26 cellular contexts compared by ENCODE assay signal in genomic region chr3:104768886-104769285, GRCh38.
"Had no signal": no experiment of that assay in that cellular context is flagged by ENCODE, and none has a peak within 500 bp of the region (broad histone marks: within the 10 kb centered on the region; RNA-seq: fewer than 3 reads in every experiment).

No MANE protein-coding gene starts in this region.

- DNase-seq: activated CD4-positive, alpha-beta memory T cell treated with anti-CD3 and anti-CD28 coated beads for 36 hours; activated CD4-positive, alpha-beta T cell treated with anti-CD3 and anti-CD28 coated beads for 48 hours; activated effector memory CD4-positive, alpha-beta T cell treated with Interleukin-2 at 50 U/mL for 16 hours; activated naive CD4-positive, alpha-beta T cell treated with anti-CD3 and anti-CD28 coated beads for 36 hours; activated naive CD8-positive, alpha-beta T cell treated with anti-CD3 and anti-CD28 coated beads, Interleukin-2, amount 10 ng/mL, durations not matched to agents 7 days and 5 days; activated T-cell treated with anti-CD3 and anti-CD28 coated beads, Interleukin-2, amount 50 U/mL, for 72 hours; amniotic stem cell; effector CD4-positive, alpha-beta T cell; erythroblast; foreskin melanocyte; glutamatergic neuron; hippocampal formation; left ventricle myocardium superior; mammary epithelial cell; midbrain; nephron progenitor cell; occipital lobe; right lobe of liver; small intestine; stimulated activated CD4-positive, alpha-beta T cell treated with anti-CD3 and anti-CD28 coated beads, Interleukin-15, amount 100 ng/mL, for 24 hours; SW 1271; T-helper 2 cell; trophoblast cell; uterus had no signal

- H3K27me3 Mint-ChIP-seq: activated CD4-positive, alpha-beta memory T cell treated with anti-CD3 and anti-CD28 coated beads for 36 hours; dendritic cell treated with granulocyte-macrophage colony-stimulating factor and Interleukin-4, amounts not matched to agents 40 ng/mL and 50 ng/mL, for 4 days; stimulated activated memory B cell treated with anti-CD40 and anti-IgM and Interleukin-4, amounts not matched to agents 10 μg/mL and 1 μg/mL and 100 μg/mL, for 72 hours had no signal

- H3K36me3 ChIP-seq: right lobe of liver, uterus had no signal

- H3K27ac Mint-ChIP-seq: activated CD4-positive, alpha-beta memory T cell treated with anti-CD3 and anti-CD28 coated beads for 36 hours; activated naive CD4-positive, alpha-beta T cell treated with anti-CD3 and anti-CD28 coated beads for 36 hours; activated naive CD8-positive, alpha-beta T cell treated with anti-CD3 and anti-CD28 coated beads, Interleukin-2, amount 10 ng/mL, durations not matched to agents 7 days and 5 days; activated T-cell treated with anti-CD3 and anti-CD28 coated beads, Interleukin-2, amount 50 U/mL, for 72 hours; dendritic cell treated with granulocyte-macrophage colony-stimulating factor and Interleukin-4, amounts not matched to agents 40 ng/mL and 50 ng/mL, for 4 days; nephron progenitor cell; stimulated activated memory B cell treated with anti-CD40 and anti-IgM and Interleukin-4, amounts not matched to agents 10 μg/mL and 1 μg/mL and 100 μg/mL, for 72 hours had no signal

- H3K4me3 Mint-ChIP-seq: activated CD4-positive, alpha-beta memory T cell treated with anti-CD3 and anti-CD28 coated beads for 36 hours; activated naive CD4-positive, alpha-beta T cell treated with anti-CD3 and anti-CD28 coated beads for 36 hours; activated naive CD8-positive, alpha-beta T cell treated with anti-CD3 and anti-CD28 coated beads, Interleukin-2, amount 10 ng/mL, durations not matched to agents 7 days and 5 days; activated T-cell treated with anti-CD3 and anti-CD28 coated beads, Interleukin-2, amount 50 U/mL, for 72 hours; dendritic cell treated with granulocyte-macrophage colony-stimulating factor and Interleukin-4, amounts not matched to agents 40 ng/mL and 50 ng/mL, for 4 days; nephron progenitor cell; stimulated activated memory B cell treated with anti-CD40 and anti-IgM and Interleukin-4, amounts not matched to agents 10 μg/mL and 1 μg/mL and 100 μg/mL, for 72 hours had no signal

- H3K4me1 ChIP-seq: right lobe of liver, uterus had no signal

- H3K9me3 Mint-ChIP-seq: activated CD4-positive, alpha-beta memory T cell treated with anti-CD3 and anti-CD28 coated beads for 36 hours; activated naive CD4-positive, alpha-beta T cell treated with anti-CD3 and anti-CD28 coated beads for 36 hours; activated naive CD8-positive, alpha-beta T cell treated with anti-CD3 and anti-CD28 coated beads, Interleukin-2, amount 10 ng/mL, durations not matched to agents 7 days and 5 days; activated T-cell treated with anti-CD3 and anti-CD28 coated beads, Interleukin-2, amount 50 U/mL, for 72 hours; dendritic cell treated with granulocyte-macrophage colony-stimulating factor and Interleukin-4, amounts not matched to agents 40 ng/mL and 50 ng/mL, for 4 days; nephron progenitor cell; stimulated activated memory B cell treated with anti-CD40 and anti-IgM and Interleukin-4, amounts not matched to agents 10 μg/mL and 1 μg/mL and 100 μg/mL, for 72 hours had no signal

- H3K27me3 ChIP-seq: right lobe of liver, uterus had no signal

- H3K4me1 Mint-ChIP-seq: activated naive CD8-positive, alpha-beta T cell treated with anti-CD3 and anti-CD28 coated beads, Interleukin-2, amount 10 ng/mL, durations not matched to agents 7 days and 5 days; nephron progenitor cell; stimulated activated memory B cell treated with anti-CD40 and anti-IgM and Interleukin-4, amounts not matched to agents 10 μg/mL and 1 μg/mL and 100 μg/mL, for 72 hours had no signal

- H3K9me3 ChIP-seq: right lobe of liver, uterus had no signal

- ATAC-seq: activated T-cell treated with anti-CD3 and anti-CD28 coated beads, Interleukin-2, amount 50 U/mL, for 72 hours; left ventricle myocardium superior; right lobe of liver; stimulated activated memory B cell treated with anti-CD40 and anti-IgM and Interleukin-4, amounts not matched to agents 10 μg/mL and 1 μg/mL and 100 μg/mL, for 72 hours had no signal

- H3K27ac ChIP-seq: right lobe of liver, uterus had no signal

- H3K4me3 ChIP-seq: right lobe of liver, uterus had no signal

- H3K36me3 Mint-ChIP-seq: activated CD4-positive, alpha-beta memory T cell treated with anti-CD3 and anti-CD28 coated beads for 36 hours; activated naive CD8-positive, alpha-beta T cell treated with anti-CD3 and anti-CD28 coated beads, Interleukin-2, amount 10 ng/mL, durations not matched to agents 7 days and 5 days; stimulated activated memory B cell treated with anti-CD40 and anti-IgM and Interleukin-4, amounts not matched to agents 10 μg/mL and 1 μg/mL and 100 μg/mL, for 72 hours had no signal
